ENCODE assay signal across 15 cellular contexts in genomic region chr1:156164465-156164831, GRCh38.
"Had no signal": no experiment of that assay in that cellular context is flagged by ENCODE, and none has a peak within 500 bp of the region (broad histone marks: within the 10 kb centered on the region; RNA-seq: fewer than 3 reads in every experiment).

No MANE protein-coding gene starts in this region.

- DNase-seq: colonic mucosa; effector CD4-positive, alpha-beta T cell; endodermal cell; erythroblast; heart right ventricle; hypothalamus; naive thymus-derived CD4-positive, alpha-beta T cell; spleen; stimulated activated CD4-positive, alpha-beta T cell treated with anti-CD3 and anti-CD28 coated beads, Interleukin-2, amount 100 ng/mL, for 24 hours; stimulated activated CD4-positive, alpha-beta T cell treated with anti-CD3 and anti-CD28 coated beads, Interleukin-4, amount 100 ng/mL, for 4 hours; stimulated activated naive CD4-positive, alpha-beta T cell; stomach had no signal

- H3K9me3 ChIP-seq: colonic mucosa, heart right ventricle, neutrophil, spleen, stomach had no signal

- H3K27me3 ChIP-seq: colonic mucosa, heart right ventricle, neutrophil, stomach had no signal

- H3K36me3 ChIP-seq: colonic mucosa, stomach had no signal

- H3K4me3 ChIP-seq: colonic mucosa, heart right ventricle, spleen, stomach had no signal

- H3K27ac ChIP-seq: colonic mucosa, stomach had no signal

- ATAC-seq: heart right ventricle; left lobe of liver; naive thymus-derived CD4-positive, alpha-beta T cell; sciatic nerve had no signal
